ENCODE assay signal across 26 cellular contexts in the genomic region with DNA sequence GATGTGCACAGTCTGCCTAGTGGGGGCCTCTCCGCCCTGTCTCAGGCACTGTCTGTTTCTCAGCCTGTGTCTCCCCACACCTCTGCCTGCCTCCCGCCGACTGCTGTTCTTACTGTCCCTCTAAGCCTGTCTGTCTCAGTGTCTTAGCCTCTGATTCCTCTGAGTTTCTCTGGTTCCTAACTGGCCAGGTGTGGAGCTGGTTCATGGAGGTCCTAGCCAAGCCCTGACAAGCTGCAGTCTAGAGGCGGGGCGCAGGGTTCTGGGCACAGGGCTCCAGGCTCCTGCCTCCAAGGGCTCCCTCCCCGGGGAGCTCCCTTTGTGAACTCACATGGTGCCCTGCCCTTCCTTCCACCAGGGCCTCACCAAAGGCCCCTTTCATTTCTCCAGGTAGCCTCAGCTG. TPM values are rescaled to one million over a fixed set of nuclear protein-coding genes. Genes with fewer than 3 reads are reported as not detected.
"Had no signal": no experiment of that assay in that cellular context is flagged by ENCODE, and none has a peak within 500 bp of the region (broad histone marks: within the 10 kb centered on the region; RNA-seq: fewer than 3 reads in every experiment).

No MANE protein-coding gene starts in this region.

- H3K4me1 ChIP-seq: gastrocnemius medialis, left lung, prostate gland, uterus had no signal

- H3K27ac Mint-ChIP-seq: activated CD8-positive, alpha-beta T cell treated with anti-CD3 and anti-CD28 coated beads, Interleukin-2, amount 10 ng/mL, durations not matched to agents 7 days and 5 days; activated naive CD4-positive, alpha-beta T cell treated with anti-CD3 and anti-CD28 coated beads, Interleukin-2, amount 50 U/mL, for 24 hours; activated T-helper 1 cell treated with anti-CD3 and anti-CD28 coated beads, Interleukin-12 subunit alpha, Interleukin-12 subunit beta, Interleukin-2, Interleukin-4 antibody, amounts not matched to agents 30 ng/mL and 10 ng/mL and 1 ng/mL, durations not matched to agents 14 hours and 24 hours and 36 hours; natural killer cell treated with Interleukin-12 subunit alpha and Interleukin-12 subunit beta and Interleukin-15 and Interleukin-18, amount 100 ng/mL, for 72 hours; stimulated activated effector memory CD8-positive, alpha-beta T cell treated with anti-CD3 and anti-CD28 coated beads, Interleukin-12 subunit alpha, Interleukin-12 subunit beta, amount 100 ng/mL, for 72 hours; T-cell; T-helper 2 cell treated with Interferon-gamma antibody and Interleukin-4, amounts not matched to agents 5 μg/mL and 100 μg/mL, for 36 hours had no signal

- H3K9me3 ChIP-seq: body of pancreas, gastrocnemius medialis, left lung, prostate gland, stomach, suprapubic skin, tibial nerve, uterus had no signal

- H3K4me3 Mint-ChIP-seq: activated CD8-positive, alpha-beta T cell treated with anti-CD3 and anti-CD28 coated beads, Interleukin-2, amount 10 ng/mL, durations not matched to agents 7 days and 5 days; activated naive CD4-positive, alpha-beta T cell treated with anti-CD3 and anti-CD28 coated beads, Interleukin-2, amount 50 U/mL, for 24 hours; activated T-helper 1 cell treated with anti-CD3 and anti-CD28 coated beads, Interleukin-12 subunit alpha, Interleukin-12 subunit beta, Interleukin-2, Interleukin-4 antibody, amounts not matched to agents 30 ng/mL and 10 ng/mL and 1 ng/mL, durations not matched to agents 14 hours and 24 hours and 36 hours; natural killer cell treated with Interleukin-12 subunit alpha and Interleukin-12 subunit beta and Interleukin-15 and Interleukin-18, amount 100 ng/mL, for 72 hours; stimulated activated effector memory CD8-positive, alpha-beta T cell treated with anti-CD3 and anti-CD28 coated beads, Interleukin-12 subunit alpha, Interleukin-12 subunit beta, amount 100 ng/mL, for 72 hours; T-cell; T-helper 2 cell treated with Interferon-gamma antibody and Interleukin-4, amounts not matched to agents 5 μg/mL and 100 μg/mL, for 36 hours had no signal

- DNase-seq: activated CD4-positive, alpha-beta T cell treated with anti-CD3 and anti-CD28 coated beads for 1 hour; activated CD4-positive, alpha-beta T cell treated with anti-CD3 and anti-CD28 coated beads, Interleukin-2, amount 50 U/mL, for 1 hour; activated CD8-positive, alpha-beta T cell treated with anti-CD3 and anti-CD28 coated beads, Interleukin-2, amount 10 ng/mL, durations not matched to agents 7 days and 5 days; activated gamma-delta T cell; anterior cingulate cortex; body of pancreas; erythroblast; gastrocnemius medialis; hypothalamus; left lung; stimulated activated CD4-positive, alpha-beta T cell treated with anti-CD3 and anti-CD28 coated beads, Interleukin-2, amount 100 ng/mL, for 24 hours; stomach; T-cell; uterus; WERI-Rb-1 had no signal

- H3K36me3 ChIP-seq: cardiac muscle cell, gastrocnemius medialis, left lung, prostate gland, stomach, suprapubic skin, tibial nerve, uterus, WERI-Rb-1 had no signal

- H3K27me3 Mint-ChIP-seq: activated naive CD4-positive, alpha-beta T cell treated with anti-CD3 and anti-CD28 coated beads, Interleukin-2, amount 50 U/mL, for 24 hours had no signal

- H3K9me3 Mint-ChIP-seq: activated naive CD4-positive, alpha-beta T cell treated with anti-CD3 and anti-CD28 coated beads, Interleukin-2, amount 50 U/mL, for 24 hours; activated T-helper 1 cell treated with anti-CD3 and anti-CD28 coated beads, Interleukin-12 subunit alpha, Interleukin-12 subunit beta, Interleukin-2, Interleukin-4 antibody, amounts not matched to agents 30 ng/mL and 10 ng/mL and 1 ng/mL, durations not matched to agents 14 hours and 24 hours and 36 hours; natural killer cell treated with Interleukin-12 subunit alpha and Interleukin-12 subunit beta and Interleukin-15 and Interleukin-18, amount 100 ng/mL, for 72 hours; stimulated activated effector memory CD8-positive, alpha-beta T cell treated with anti-CD3 and anti-CD28 coated beads, Interleukin-12 subunit alpha, Interleukin-12 subunit beta, amount 100 ng/mL, for 72 hours; T-cell; T-helper 2 cell treated with Interferon-gamma antibody and Interleukin-4, amounts not matched to agents 5 μg/mL and 100 μg/mL, for 36 hours had no signal

- H3K27ac ChIP-seq: body of pancreas, cardiac muscle cell, gastrocnemius medialis, left lung, prostate gland, stomach, suprapubic skin, tibial nerve, uterus, WERI-Rb-1 had no signal

- H3K27me3 ChIP-seq: body of pancreas, cardiac muscle cell, uterus had no signal

- ATAC-seq: activated CD8-positive, alpha-beta T cell treated with anti-CD3 and anti-CD28 coated beads, Interleukin-2, amount 10 ng/mL, durations not matched to agents 7 days and 5 days; body of pancreas; gastrocnemius medialis; left lung; natural killer cell treated with Interleukin-12 subunit alpha and Interleukin-12 subunit beta and Interleukin-15 and Interleukin-18, amount 100 ng/mL, for 72 hours; stimulated activated effector memory CD8-positive, alpha-beta T cell treated with anti-CD3 and anti-CD28 coated beads, Interleukin-12 subunit alpha, Interleukin-12 subunit beta, amount 100 ng/mL, for 72 hours; T-cell had no signal

- H3K4me3 ChIP-seq: body of pancreas, cardiac muscle cell, gastrocnemius medialis, left lung, prostate gland, stomach, suprapubic skin, tibial nerve, uterus had no signal

- H3K36me3 Mint-ChIP-seq: natural killer cell treated with Interleukin-12 subunit alpha and Interleukin-12 subunit beta and Interleukin-15 and Interleukin-18, amount 100 ng/mL, for 72 hours; stimulated activated effector memory CD8-positive, alpha-beta T cell treated with anti-CD3 and anti-CD28 coated beads, Interleukin-12 subunit alpha, Interleukin-12 subunit beta, amount 100 ng/mL, for 72 hours had no signal

RNA-seq across cellular contexts. Expression of gene C17orf100, which starts 19.4 kb away (rescaled TPM):
- total RNA-seq: skeletal muscle tissue had no signal

RNA-seq across cellular contexts. Expression of gene SLC13A5, which starts 42.2 kb away (rescaled TPM):
- total RNA-seq: activated CD8-positive, alpha-beta T cell treated with anti-CD3 and anti-CD28 coated beads, Interleukin-2, amount 10 ng/mL, durations not matched to agents 7 days and 5 days; activated T-helper 1 cell treated with anti-CD3 and anti-CD28 coated beads, Interleukin-12 subunit alpha, Interleukin-12 subunit beta, Interleukin-2, Interleukin-4 antibody, amounts not matched to agents 30 ng/mL and 10 ng/mL and 1 ng/mL, durations not matched to agents 14 hours and 24 hours and 36 hours; body of pancreas; natural killer cell treated with Interleukin-12 subunit alpha and Interleukin-12 subunit beta and Interleukin-15 and Interleukin-18, amount 100 ng/mL, for 72 hours; osteocyte; skeletal muscle tissue; stomach; tibial nerve had no signal
